Comparison of ENCODE assay signal across 23 cellular contexts in genomic region chr15:98347001-98347400, GRCh38.
"Had no signal": no experiment of that assay in that cellular context is flagged by ENCODE, and none has a peak within 500 bp of the region (broad histone marks: within the 10 kb centered on the region; RNA-seq: fewer than 3 reads in every experiment).

No MANE protein-coding gene starts in this region.

- ATAC-seq: activated naive CD4-positive, alpha-beta T cell treated with anti-CD3 and anti-CD28 coated beads, Interleukin-2, amount 50 U/mL, for 72 hours; activated naive CD8-positive, alpha-beta T cell treated with anti-CD3 and anti-CD28 coated beads, Interleukin-2, amount 50 U/mL, for 24 hours; activated T-cell treated with anti-CD3 and anti-CD28 coated beads, Interleukin-2, amount 50 U/mL, for 4 hours; K562; SK-N-SH treated with all-trans-retinoic acid at 6 μM for 48 hours; WTC11 had no signal

- DNase-seq: activated CD4-positive, alpha-beta memory T cell treated with anti-CD3 and anti-CD28 coated beads for 36 hours; activated CD4-positive, alpha-beta T cell treated with anti-CD3 and anti-CD28 coated beads, Interleukin-2, amount 10 ng/mL, durations not matched to agents 24 days and 14 days; activated CD4-positive, CD25-positive, alpha-beta regulatory T cell treated with anti-CD3 and anti-CD28 coated beads, Interleukin-2, amount 50 U/mL, for 72 hours; activated CD8-positive, alpha-beta memory T cell treated with anti-CD3 and anti-CD28 coated beads for 24 hours; activated effector memory CD4-positive, alpha-beta T cell treated with anti-CD3 and anti-CD28 coated beads, Interleukin-2, amount 50 U/mL, for 16 hours; activated naive CD4-positive, alpha-beta T cell treated with Interleukin-2 at 50 U/mL for 16 hours; activated naive CD8-positive, alpha-beta T cell treated with anti-CD3 and anti-CD28 coated beads, Interleukin-2, amount 50 U/mL, for 24 hours; activated T-cell treated with anti-CD3 and anti-CD28 coated beads, Interleukin-2, amount 50 U/mL, for 4 hours; amniotic stem cell; Karpas-422; NCI-H1105 treated with DMSO at 0.1 percent for 48 hours; NCI-H1436 treated with DMSO at 0.1 percent for 48 hours; NCI-H187; NCI-H510A treated with DMSO at 0.1 percent for 48 hours; NCI-H748 treated with DMSO at 0.1 percent for 48 hours; RPMI8226; SHP77 had no signal

- H3K27ac ChIP-seq: ascending aorta, SJSA1 had no signal

- H3K4me1 ChIP-seq: ascending aorta, SJSA1 had no signal

- H3K36me3 ChIP-seq: ascending aorta, SJSA1 had no signal

- H3K4me3 ChIP-seq: ascending aorta, K562, SJSA1 had no signal

- H3K27me3 ChIP-seq: ascending aorta, SJSA1 had no signal

- H3K9me3 ChIP-seq: ascending aorta, SJSA1 had no signal
